Comparison of ENCODE assay signal across 11 cellular contexts in the genomic region with DNA sequence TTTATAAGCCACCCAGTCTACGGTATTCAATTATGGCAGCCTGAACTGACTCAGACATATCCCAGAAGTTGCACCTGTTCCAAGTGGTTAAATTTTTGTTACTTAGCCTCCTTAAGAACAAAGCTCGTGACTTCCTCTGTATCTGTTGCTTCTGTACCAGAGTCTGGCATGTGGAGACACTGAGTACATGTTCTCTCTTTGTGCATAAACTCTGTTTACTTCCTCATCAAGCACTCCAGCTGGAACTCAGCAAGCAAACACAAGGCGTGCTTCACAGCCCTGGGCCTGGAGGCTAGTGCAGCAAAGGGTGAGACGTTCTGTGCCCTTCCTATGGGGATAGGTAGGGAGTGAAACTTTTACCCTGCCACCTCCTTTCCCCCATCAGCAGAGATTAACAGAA. TPM values are rescaled to one million over a fixed set of nuclear protein-coding genes. Genes with fewer than 3 reads are reported as not detected.
DNase-seq lines count a peak whose midpoint lies in the region; ATAC-seq and TF ChIP-seq lines count a peak whose summit lies in the region.
"Had no signal": no experiment of that assay in that cellular context is flagged by ENCODE, and none has a peak within 500 bp of the region (broad histone marks: within the 10 kb centered on the region; RNA-seq: fewer than 3 reads in every experiment).

No MANE protein-coding gene starts in this region.

- intact Hi-C loops in sciatic nerve (cut with DNase I): no loop called here

- no peak overlapping the region for H3K9ac ChIP-seq in SK-N-SH

- H3F3A ChIP-seq in SK-N-SH (replicated peaks; ENCODE audit: insufficient read depth): no peaks in the 10 kb centered on the region

- no peaks in the 10 kb centered on the region for H3K36me3 ChIP-seq in right atrium auricular region
- H3K36me3 ChIP-seq in SK-N-SH (replicated peaks in 1 of 2; ENCODE audit: control insufficient read depth in 1 of 2, insufficient read depth in 2 of 2, low read length in 1 of 2): no peaks in the 10 kb centered on the region
- H3K36me3 ChIP-seq: adrenal gland had no signal

- no peak overlapping the region for H3K4me2 ChIP-seq in SK-N-SH

- WGBS in SK-N-SH (ENCODE audit: low lambda C conversion rate): 81% methylated on average over 4 of the region's 4 CpGs

- no peak for TF ChIP-seq CTCF in right atrium auricular region (IDR thresholded peaks at IDR 0.05)
- TF ChIP-seq CTCF in SK-N-SH (IDR thresholded peaks at IDR 0.05): no peak

- H3K27me3 ChIP-seq in right atrium auricular region: no peaks in the 10 kb centered on the region
- H3K27me3 ChIP-seq in SK-N-SH (ENCODE audit: insufficient read depth): no peaks in the 10 kb centered on the region
- H3K27me3 ChIP-seq: adrenal gland had no signal

- CTCF ChIA-PET in SK-N-SH (lab: Yijun Ruan, JAX): interaction anchor here (1.8 to 2.2 kb wide), 3 partner anchors 29 to 434 kb away, joined by 4 to 10 read pairs (median 6); no protein-coding TSS in a partner anchor

- no peak overlapping the region for H2AFZ ChIP-seq in SK-N-SH (ENCODE audit: low read depth)

- POLR2A ChIA-PET in SK-N-SH (lab: Yijun Ruan, JAX): no interaction called here

- H3K4me1 ChIP-seq in right atrium auricular region (peaks cover 0 to 9% of the 10 kb centered on the region in 2 donors), SK-N-SH (ENCODE audit: control insufficient read depth in 1 of 2, insufficient read depth in 2 of 2, low read depth in 1 of 2, low read length in 1 of 2) (no peaks in the 10 kb centered on the region)

- no peak for TF ChIP-seq EP300 in SK-N-SH (IDR thresholded peaks at IDR 0.05; ENCODE audit: borderline replicate concordance in 1 of 2, low read depth in 1 of 2, low read length in 1 of 2)

- no peak overlapping the region for H3K4me3 ChIP-seq in right atrium auricular region
- H3K4me3 ChIP-seq in SK-N-SH (ENCODE audit: low read depth in 2 of 2, low read length in 1 of 2): no peak overlapping the region
- H3K4me3 ChIP-seq: adrenal gland had no signal

- no peak for TF ChIP-seq RAD21 in SK-N-SH (IDR thresholded peaks at IDR 0.05; ENCODE audit: low read length)

- H4K20me1 ChIP-seq in SK-N-SH (ENCODE audit: insufficient read depth): no peaks in the 10 kb centered on the region

- ATAC-seq in sciatic nerve: peak; percentile 81
- no peak for ATAC-seq in GM19035 (IDR thresholded peaks at IDR 0.05; ENCODE audit: unreplicated experiment)
- no peak for ATAC-seq in GM21723 (IDR thresholded peaks at IDR 0.05; ENCODE audit: unreplicated experiment)

- H3K9me2 ChIP-seq in SK-N-SH: no peaks in the 10 kb centered on the region

- H3K27ac ChIP-seq in right atrium auricular region: peak overlapping the region; percentile 43 to 55
- no peak overlapping the region for H3K27ac ChIP-seq in SK-N-SH (ENCODE audit: low read depth in 2 of 2, low read length in 1 of 2)

- no peaks in the 10 kb centered on the region for H3K9me3 ChIP-seq in right atrium auricular region
- H3K9me3 ChIP-seq in SK-N-SH: no peaks in the 10 kb centered on the region
- H3K9me3 ChIP-seq: adrenal gland had no signal

- DNase-seq in DMS53 (lab: John Stamatoyannopoulos, UW) (peak; percentile 94), NCI-H510A treated with DMSO at 0.1 percent for 48 hours (lab: John Stamatoyannopoulos, UW) (peak; percentile 75), right atrium auricular region (ENCODE audit: low spot score) (no peak), sciatic nerve (ENCODE audit: low spot score) (peak; percentile 58), SK-N-SH (no peak), NCI-H82 (lab: John Stamatoyannopoulos, UW) (no peak)
- DNase-seq: foreskin melanocyte, NCI-H524 treated with DMSO at 0.1 percent for 48 hours had no signal

- no peaks in the 10 kb centered on the region for H3K79me2 ChIP-seq in SK-N-SH (ENCODE audit: insufficient read depth)

TF ChIP-seq in SK-N-SH, 30 proteins besides CTCF, POLR2A, EP300 and RAD21:
- TF ChIP-seq POLR2AphosphoS5 (IDR thresholded peaks at IDR 0.05; ENCODE audit: low read depth, low read length) (no peak), PBX3 (IDR thresholded peaks at IDR 0.05) (no peak), USF2 (IDR thresholded peaks at IDR 0.05; ENCODE audit: borderline replicate concordance, low read depth, low read length) (no peak), GABPA (IDR thresholded peaks at IDR 0.05; ENCODE audit: low read depth) (no peak), TEAD4 (IDR thresholded peaks at IDR 0.05; ENCODE audit: borderline replicate concordance, insufficient read depth) (no peak), EZH2phosphoT487 (IDR thresholded peaks at IDR 0.05; ENCODE audit: borderline replicate concordance, low read depth) (no peak), ELF1 (IDR thresholded peaks at IDR 0.05) (no peak), SIN3A (IDR thresholded peaks at IDR 0.05; ENCODE audit: borderline replicate concordance, low read depth, low read length) (no peak), NFIC (IDR thresholded peaks at IDR 0.05; ENCODE audit: borderline replicate concordance) (no peak), RXRA (IDR thresholded peaks at IDR 0.05; ENCODE audit: borderline replicate concordance, low read depth) (no peak), IRF3 (IDR thresholded peaks at IDR 0.05; ENCODE audit: low read depth, low read length) (no peak), FOXJ3 (CRISPR knock-in tag; IDR thresholded peaks at IDR 0.05) (no peak), SMC3 (IDR thresholded peaks at IDR 0.05; ENCODE audit: low read depth, low read length) (no peak)

RNA-seq across cellular contexts. Expression of gene C9orf152, which starts 19.0 kb away (rescaled TPM):
- total RNA-seq in right atrium auricular region (not detected), sciatic nerve (not detected)
- polyA plus RNA-seq in SK-N-SH (2012; rRNA removed): not detected in 2 replicates
- not detected in 2 replicates for polyA plus RNA-seq in SK-N-SH (2012; cell fraction: cytosol; rRNA removed)
- polyA plus RNA-seq in SK-N-SH (2012; cell fraction: nucleus; rRNA removed): not detected in 2 replicates
- total RNA-seq: adrenal gland had no signal

Comparison
In these comparisons a context has a peak if more than half of its experiments do, and no peak if none do; other contexts are left out.
1. DNase-seq: peak in DMS53 (single experiment), NCI-H510A treated with DMSO at 0.1 percent for 48 hours (single experiment) and sciatic nerve (single experiment); none in right atrium auricular region (single experiment), SK-N-SH (single experiment) and NCI-H82 (single experiment).
2. H3K27ac ChIP-seq: peak in right atrium auricular region (2 of 2); none in SK-N-SH (0 of 2).